In the genomic region with DNA sequence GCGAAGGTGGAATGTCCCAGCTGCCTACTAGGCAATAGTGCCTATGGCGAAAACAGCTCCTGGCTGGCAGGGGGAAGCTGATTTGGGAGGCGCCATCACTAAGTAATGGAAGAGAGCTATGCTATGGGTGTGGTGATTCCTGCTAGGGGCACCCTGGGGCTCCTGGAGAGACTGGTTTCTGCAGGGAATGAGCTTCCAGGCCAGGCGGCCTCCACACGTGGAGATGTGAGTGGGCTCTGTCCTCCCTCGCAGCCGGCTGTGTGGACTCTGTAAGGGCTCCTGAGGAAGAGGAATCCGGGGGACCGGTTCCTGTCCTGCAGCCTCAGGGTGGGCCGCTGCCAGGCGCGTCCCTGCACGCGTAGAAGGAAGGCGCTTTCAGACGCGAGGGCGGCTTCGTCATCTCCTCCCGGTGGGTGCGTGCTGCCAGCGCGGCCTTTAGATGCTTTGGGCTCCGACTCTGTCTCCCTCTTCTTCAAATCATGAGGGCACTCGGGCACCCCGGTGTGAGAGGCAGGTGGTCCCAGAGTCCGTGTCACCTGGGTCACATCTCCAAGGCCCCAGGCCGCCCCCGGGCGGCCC, we compare ENCODE assay signal across 8 cellular contexts. TPM values are rescaled to one million over a fixed set of nuclear protein-coding genes. Genes with fewer than 3 reads are reported as not detected.
DNase-seq lines count a peak whose midpoint lies in the region; ATAC-seq lines count a peak whose summit lies in the region.

No MANE protein-coding gene starts in this region.

- peak overlapping the region; percentile 71 for H3K4me3 ChIP-seq in rectal smooth muscle tissue (ENCODE audit: low read length)

- no peaks in the 10 kb centered on the region for H3K4me1 ChIP-seq in rectal smooth muscle tissue (ENCODE audit: control insufficient read depth, insufficient read depth, low read length)

- intact Hi-C loops in Right ventricle myocardium superior (cut with DNase I) = loop anchor here (5.0 to 10.0 kb wide), 2 partner anchors 101 to 303 kb away; no protein-coding TSS in a partner anchor

- no peaks in the 10 kb centered on the region for H3K36me3 ChIP-seq in rectal smooth muscle tissue (ENCODE audit: control insufficient read depth, insufficient read depth, low read length)

- ATAC-seq in HG02852 (IDR thresholded peaks at IDR 0.05; ENCODE audit: unreplicated experiment) (peak; percentile 8), Right ventricle myocardium superior (ENCODE audit: poor library complexity) (peak; percentile 32)

- DNase-seq in AG08396 (ENCODE audit: low spot score) (peak; percentile 25), activated T-cell treated with anti-CD3 and anti-CD28 coated beads for 4 hours (peak; percentile 21), Right ventricle myocardium superior (peak; percentile 58), GM19240 (ENCODE audit: insufficient read length, low spot score) (no peak), NCI-H2171 treated with DMSO at 0.1 percent for 48 hours (lab: John Stamatoyannopoulos, UW) (no peak), SHP77 treated with DMSO at 0.1 percent for 48 hours (lab: John Stamatoyannopoulos, UW) (no peak)

- no peak overlapping the region for H3K9ac ChIP-seq in rectal smooth muscle tissue (ENCODE audit: low read length)

- no peak overlapping the region for H3K27ac ChIP-seq in rectal smooth muscle tissue (ENCODE audit: low read depth, low read length)

- H3K27me3 ChIP-seq in rectal smooth muscle tissue (ENCODE audit: control insufficient read depth, insufficient read depth, low read length) = no peaks in the 10 kb centered on the region

RNA-seq across cellular contexts. Expression of a gene that starts 55.5 kb away (rescaled TPM):
- not detected for total RNA-seq in Right ventricle myocardium superior

RNA-seq across cellular contexts. Expression of a gene that starts 56.9 kb away (rescaled TPM):
- 85.8 TPM for total RNA-seq in Right ventricle myocardium superior

Comparison
In these comparisons a context has a peak if more than half of its experiments do, and no peak if none do; other contexts are left out.
1. DNase-seq: peak in AG08396 (single experiment), activated T-cell treated with anti-CD3 and anti-CD28 coated beads for 4 hours (single experiment) and Right ventricle myocardium superior (single experiment); none in GM19240 (single experiment), NCI-H2171 treated with DMSO at 0.1 percent for 48 hours (single experiment) and SHP77 treated with DMSO at 0.1 percent for 48 hours (single experiment).